Comparison of ENCODE assay signal across 8 cellular contexts in genomic region chr5:143404416-143405062, GRCh38. TPM values are rescaled to one million over a fixed set of nuclear protein-coding genes. Genes with fewer than 3 reads are reported as not detected.
DNase-seq lines count a peak whose midpoint lies in the region; ATAC-seq and TF ChIP-seq lines count a peak whose summit lies in the region.

No MANE protein-coding gene starts in this region.

- TF ChIP-seq CTCF in Calu3 (IDR thresholded peaks at IDR 0.05; ENCODE audit: unreplicated experiment) (no peak), omental fat pad (IDR thresholded peaks at IDR 0.05) (no peak), testis (IDR thresholded peaks at IDR 0.05) (no peak)

- H3K9me3 Mint-ChIP-seq in Calu3 (ENCODE audit: low read depth, unreplicated experiment): peaks cover 2% of the 10 kb centered on the region
- H3K9me3 Mint-ChIP-seq in activated naive CD4-positive, alpha-beta T cell treated with anti-CD3 and anti-CD28 coated beads, Interleukin-2, amount 10 ng/mL, durations not matched to agents 7 days and 5 days: no peaks in the 10 kb centered on the region

- H3K4me1 Mint-ChIP-seq in Calu3 (ENCODE audit: low read depth, unreplicated experiment): peaks cover 32% of the 10 kb centered on the region
- peaks cover 45% of the 10 kb centered on the region for H3K4me1 Mint-ChIP-seq in activated naive CD4-positive, alpha-beta T cell treated with anti-CD3 and anti-CD28 coated beads, Interleukin-2, amount 10 ng/mL, durations not matched to agents 7 days and 5 days

- ATAC-seq in GM21447 (IDR thresholded peaks at IDR 0.05; ENCODE audit: unreplicated experiment) (peak; percentile 23), omental fat pad (ENCODE audit: low FRiP score) (peak; percentile 51)

- DNase-seq in Calu3 (peak; percentile 76), SK-N-DZ (ENCODE audit: low spot score) (peak; percentile 63), glomerular visceral epithelial cell (ENCODE audit: extremely low spot score) (peak; percentile 90), omental fat pad (ENCODE audit: low spot score) (peak; percentile 60), testis (peak; percentile 83)
- peak; percentile 80 for DNase-seq in activated naive CD4-positive, alpha-beta T cell treated with anti-CD3 and anti-CD28 coated beads, Interleukin-2, amount 10 ng/mL, durations not matched to agents 7 days and 5 days

- WGBS in HUES64: under 1% methylated on average over 30 of the region's 41 CpGs
- 1% methylated on average over 26 to 41 of the region's 41 CpGs for WGBS in testis, 2 donors

- H3K36me3 ChIP-seq in HUES64 (ENCODE audit: insufficient read depth, low read length) (no peaks in the 10 kb centered on the region), testis (ENCODE audit: low read depth, missing control alignments) (no peaks in the 10 kb centered on the region)

- H3K27me3 ChIP-seq in HUES64 (ENCODE audit: insufficient read depth, low read length) (peaks cover 49% of the 10 kb centered on the region), testis (no peaks in the 10 kb centered on the region)

- H3K9me3 ChIP-seq in HUES64 (ENCODE audit: insufficient read depth, low read depth, low read length) (no peaks in the 10 kb centered on the region), testis (no peaks in the 10 kb centered on the region)

- H3K4me1 ChIP-seq in HUES64 (ENCODE audit: insufficient read depth, low read length) (peaks cover 27% of the 10 kb centered on the region), testis (peaks cover 19% of the 10 kb centered on the region)

- peak overlapping the region; percentile 96; the same call in 1 of the 2 replicates for H3K27ac ChIP-seq in HUES64 (ENCODE audit: low read depth, low read length)
- H3K27ac ChIP-seq in testis: peak overlapping the region; percentile 97 to 98

- peak overlapping the region; percentile 90; the same call in 1 of the 2 replicates for H3K9ac ChIP-seq in HUES64 (ENCODE audit: low read depth, low read length)

- H3K4me3 ChIP-seq in HUES64 (ENCODE audit: low read length) (peak overlapping the region; percentile 93), testis (peak overlapping the region; percentile 87 to 91)

- CTCF ChIA-PET in Calu3 (lab: Charles Lee): interaction anchor here (0.6 to 2.2 kb wide), 15 partner anchors 12 to 738 kb away, joined by 3 to 9 read pairs (median 4); no protein-coding TSS in a partner anchor
- CTCF ChIA-PET in activated naive CD4-positive, alpha-beta T cell treated with anti-CD3 and anti-CD28 coated beads, Interleukin-2, amount 10 ng/mL, durations not matched to agents 7 days and 5 days (lab: Charles Lee): interaction anchor here (0.7 to 3.0 kb wide), 18 partner anchors 27 to 788 kb away, joined by 3 to 19 read pairs (median 3); no protein-coding TSS in a partner anchor

- H3K36me3 Mint-ChIP-seq in Calu3 (ENCODE audit: insufficient read depth, unreplicated experiment): peaks cover 69% of the 10 kb centered on the region
- peaks cover 32% of the 10 kb centered on the region for H3K36me3 Mint-ChIP-seq in activated naive CD4-positive, alpha-beta T cell treated with anti-CD3 and anti-CD28 coated beads, Interleukin-2, amount 10 ng/mL, durations not matched to agents 7 days and 5 days

- H3K27me3 Mint-ChIP-seq in Calu3 (ENCODE audit: unreplicated experiment): no peaks in the 10 kb centered on the region
- H3K27me3 Mint-ChIP-seq in activated naive CD4-positive, alpha-beta T cell treated with anti-CD3 and anti-CD28 coated beads, Interleukin-2, amount 10 ng/mL, durations not matched to agents 7 days and 5 days: no peaks in the 10 kb centered on the region

- H3K27ac Mint-ChIP-seq in Calu3 (ENCODE audit: unreplicated experiment): peak overlapping the region; percentile 95
- H3K27ac Mint-ChIP-seq in activated naive CD4-positive, alpha-beta T cell treated with anti-CD3 and anti-CD28 coated beads, Interleukin-2, amount 10 ng/mL, durations not matched to agents 7 days and 5 days: peak overlapping the region; percentile 98

- peak overlapping the region; percentile 97 for H3K4me3 Mint-ChIP-seq in Calu3 (ENCODE audit: low read depth, unreplicated experiment)
- H3K4me3 Mint-ChIP-seq in activated naive CD4-positive, alpha-beta T cell treated with anti-CD3 and anti-CD28 coated beads, Interleukin-2, amount 10 ng/mL, durations not matched to agents 7 days and 5 days: peak overlapping the region; percentile 75

- no TSS peak for BruUV-seq in Calu3 (replicated peaks; lab: Mats Ljungman, UMichigan)

- intact Hi-C loops in Calu3 (cut with micrococcal nuclease; ENCODE audit: unreplicated experiment) (loop anchor here (1.0 to 5.0 kb wide), 6 partner anchors 102 to 563 kb away; no protein-coding TSS in a partner anchor), testis (cut with DNase I; ENCODE audit: low total_unique reads) (loop anchor here (10.0 kb wide), 1 partner anchor 420 kb away; no protein-coding TSS in a partner anchor)

- TF ChIP-seq POLR2A in testis (IDR thresholded peaks at IDR 0.05): no peak

RNA-seq across cellular contexts. Expression of gene NR3C1, which starts 1.1 kb away (rescaled TPM):
- total RNA-seq in Calu3 (2022): 63.1 and 72.4 TPM in 2 replicates
- 4.8 TPM for polyA plus RNA-seq in HUES64 (2013, experiment 1 of 2)
- polyA plus RNA-seq in HUES64 (2013, experiment 2 of 2): 2.9 TPM
- 3.9 and 4.6 TPM in 2 replicates for polyA plus RNA-seq in SK-N-DZ (2014; cell fraction: cytosol; rRNA removed)
- 4.1 and 4.4 TPM in 2 replicates for polyA plus RNA-seq in SK-N-DZ (2014; cell fraction: nucleus; rRNA removed)
- total RNA-seq in omental fat pad: 100 to 1,000 TPM in 1 of 4 donors, 10 to 100 TPM in 3; 57.1 to 102 (median 62.3) TPM
- 10 to 100 TPM; 34.3 to 37.7 TPM for total RNA-seq in testis
- 33.2 TPM for polyA plus RNA-seq in testis (ENCODE audit: insufficient read depth, low read depth, low replicate concordance)

Comparison
In these comparisons a context has a peak if more than half of its experiments do, and no peak if none do; other contexts are left out.
1. Peak in every context shown above with its lines: DNase-seq, ATAC-seq, H3K4me3 ChIP-seq and H3K27ac ChIP-seq.